In genomic region chr9:86955003-86955402, GRCh38 we compare ENCODE assay signal across 4 cellular contexts. TPM values are rescaled to one million over a fixed set of nuclear protein-coding genes. Genes with fewer than 3 reads are reported as not detected.
"Had no signal": no experiment of that assay in that cellular context is flagged by ENCODE, and none has a peak within 500 bp of the region (broad histone marks: within the 10 kb centered on the region; RNA-seq: fewer than 3 reads in every experiment).

No MANE protein-coding gene starts in this region.

- H3K4me3 ChIP-seq: GM12878 had no signal

- DNase-seq: GDM1, GF-D8 had no signal

- ATAC-seq: GM12878 had no signal

RNA-seq across cellular contexts. Expression of gene GAS1, which starts 7.7 kb away (rescaled TPM):
- total RNA-seq: G401, GM12878 had no signal
- polyA plus RNA-seq: GM12878 had no signal
